15 cellular contexts compared by ENCODE assay signal in genomic region chr6:153059757-153060156, GRCh38. TPM values are rescaled to one million over a fixed set of nuclear protein-coding genes. Genes with fewer than 3 reads are reported as not detected.
A peak's percentile ranks its signal among the peaks of the same experiment; 100 is the strongest.
DNase-seq lines count a peak whose midpoint lies in the region; ATAC-seq, FAIRE-seq and TF ChIP-seq lines count a peak whose summit lies in the region.
"Had no signal": no experiment of that assay in that cellular context is flagged by ENCODE, and none has a peak within 500 bp of the region (broad histone marks: within the 10 kb centered on the region; RNA-seq: fewer than 3 reads in every experiment).

No MANE protein-coding gene starts in this region.

- no TSS peak for BruUV-seq in endothelial cell of umbilical vein (replicated peaks; lab: Mats Ljungman, UMichigan)

- no peak overlapping the region for H3K4me3 ChIP-seq in endothelial cell of umbilical vein (replicated peaks in 1 of 3; ENCODE audit: insufficient read depth in 1 of 3, low read depth in 1 of 3, low read length in 3 of 3)
- H3K4me3 ChIP-seq: SK-N-MC had no signal

- H3K9ac ChIP-seq in endothelial cell of umbilical vein (replicated peaks; ENCODE audit: extremely low read depth, insufficient read depth, low read length), result no peak overlapping the region

- H3K9me3 ChIP-seq in endothelial cell of umbilical vein (replicated peaks; ENCODE audit: control insufficient read depth, insufficient read depth, low read length), result no peaks in the 10 kb centered on the region

- no peaks in the 10 kb centered on the region for H3K27me3 ChIP-seq in endothelial cell of umbilical vein (ENCODE audit: control insufficient read depth in 2 of 2, insufficient read depth in 2 of 2, low read length in 2 of 2)

- H3K4me2 ChIP-seq in endothelial cell of umbilical vein (ENCODE audit: insufficient read depth, low read length), result no peak overlapping the region

- no peak for TF ChIP-seq POLR2A in endothelial cell of umbilical vein (IDR thresholded peaks at IDR 0.05; ENCODE audit: low read depth, low read length)

- DNase-seq in CD1c-positive myeloid dendritic cell (ENCODE audit: extremely low spot score) (peak; percentile 4), NCI-H524 treated with DMSO at 0.1 percent for 48 hours (lab: John Stamatoyannopoulos, UW) (peak; percentile 38), endothelial cell of umbilical vein (ENCODE audit: low read depth, low spot score) (peak; percentile 6), globus pallidus (ENCODE audit: low spot score) (no peak), ureter (ENCODE audit: low spot score) (no peak), GM10266 (ENCODE audit: extremely low spot score) (no peak)
- no peak for DNase-seq in NK-92 treated with Interleukin-12 subunit alpha and Interleukin-12 subunit beta, amount 100 ng/mL, for 24 hours (lab: John Stamatoyannopoulos, UW)
- DNase-seq: activated CD4-positive, alpha-beta T cell treated with anti-CD3 and anti-CD28 coated beads, Interleukin-2, amount 50 U/mL, for 4 hours; activated naive CD4-positive, alpha-beta T cell treated with anti-CD3 and anti-CD28 coated beads for 36 hours; cortex of kidney; DMS153; NCI-H1694 treated with DMSO at 0.1 percent for 48 hours; posterior cingulate gyrus had no signal

- dilution Hi-C loops in endothelial cell of umbilical vein (cut with MboI; ENCODE audit: extremely low pct_ligation_motif_present, low sequenced_read_pairs), result no loop called here

- no peak overlapping the region for H3K27ac ChIP-seq in endothelial cell of umbilical vein (ENCODE audit: insufficient read depth, low read depth, low read length)
- H3K27ac ChIP-seq: SK-N-MC had no signal

- POLR2A ChIA-PET in endothelial cell of umbilical vein (lab: Charles Lee), result no interaction called here

- H4K20me1 ChIP-seq in endothelial cell of umbilical vein (replicated peaks; ENCODE audit: control insufficient read depth, extremely low read depth, insufficient read depth, low read length), result no peaks in the 10 kb centered on the region

- H3K4me1 ChIP-seq in endothelial cell of umbilical vein (ENCODE audit: control insufficient read depth, extremely low read depth, insufficient read depth, low read length), result no peaks in the 10 kb centered on the region

- CTCF ChIA-PET in endothelial cell of umbilical vein (lab: Charles Lee), result interaction anchor here (0.8 to 1.2 kb wide), 3 partner anchors 49 to 51 kb away, joined by 3 to 5 read pairs (median 3); no protein-coding TSS in a partner anchor

- TF ChIP-seq CTCF in endothelial cell of umbilical vein (IDR thresholded peaks at IDR 0.05; ENCODE audit: extremely low read depth in 1 of 2, insufficient read depth in 1 of 2, low read depth in 1 of 2, low read length in 2 of 2) (no peak), GM10266 (IDR thresholded peaks at IDR 0.05; ENCODE audit: control insufficient read depth, insufficient read depth, low read depth, missing control alignments) (no peak)

- no peak for FAIRE-seq in endothelial cell of umbilical vein (lab: Jason Lieb, UNC)

- no peaks in the 10 kb centered on the region for H3K79me2 ChIP-seq in endothelial cell of umbilical vein (ENCODE audit: control insufficient read depth, insufficient read depth, low read length)

- H3K9me1 ChIP-seq in endothelial cell of umbilical vein (replicated peaks; ENCODE audit: control insufficient read depth, extremely low read depth, insufficient read depth, low read length), result no peaks in the 10 kb centered on the region

- H3K36me3 ChIP-seq in endothelial cell of umbilical vein (ENCODE audit: control insufficient read depth in 2 of 2, extremely low read depth in 1 of 2, insufficient read depth in 2 of 2, low read length in 2 of 2), result no peaks in the 10 kb centered on the region

- peak; percentile 62 for ATAC-seq in GM19043 (IDR thresholded peaks at IDR 0.05; ENCODE audit: low read depth, unreplicated experiment)

- intact Hi-C loops in endothelial cell of umbilical vein (cut with micrococcal nuclease), result no loop called here

- H2AFZ ChIP-seq in endothelial cell of umbilical vein (ENCODE audit: low read depth, low read length), result no peak overlapping the region

TF ChIP-seq in endothelial cell of umbilical vein, 7 proteins besides CTCF, POLR2A, EP300 and RAD21:
- TF ChIP-seq EZH2 (IDR thresholded peaks at IDR 0.05; ENCODE audit: borderline replicate concordance, low read depth, low read length, severe bottlenecking) (no peak), MYC (IDR thresholded peaks at IDR 0.05; ENCODE audit: low read depth, low read length) (no peak), FOS (IDR thresholded peaks at IDR 0.05; ENCODE audit: borderline replicate concordance, insufficient read depth, low read length) (no peak)

RNA-seq across cellular contexts. Expression of gene MTRF1L, which starts 57.2 kb away (rescaled TPM):
- total RNA-seq in endothelial cell of umbilical vein, result 27.5 and 31.2 TPM in 2 replicates
- polyA plus RNA-seq in endothelial cell of umbilical vein, result 5.2 and 6.2 TPM in 2 replicates
- 8.3 and 9.1 TPM in 2 replicates for polyA plus RNA-seq in endothelial cell of umbilical vein (2011; cell fraction: cytosol; rRNA removed)
- 20.5 and 32.0 TPM in 2 replicates for polyA plus RNA-seq in endothelial cell of umbilical vein (2011; cell fraction: nucleus; rRNA removed)
- 9.5 and 19.1 TPM in 2 replicates for polyA plus RNA-seq in endothelial cell of umbilical vein (2012)
- polyA minus RNA-seq in endothelial cell of umbilical vein, result 10.5 and 10.9 TPM in 2 replicates
- 8.8 TPM for polyA minus RNA-seq in endothelial cell of umbilical vein (2011; cell fraction: cytosol; rRNA and poly(A)+ RNA removed)
- polyA minus RNA-seq in endothelial cell of umbilical vein (2011; cell fraction: nucleus; rRNA and poly(A)+ RNA removed), result 39.7 and 47.9 TPM in 2 replicates
- 16.0 TPM for total RNA-seq in ureter

Comparison
In these comparisons a context has a peak if more than half of its experiments do, and no peak if none do; other contexts are left out.
1. DNase-seq: peak in CD1c-positive myeloid dendritic cell (single experiment), NCI-H524 treated with DMSO at 0.1 percent for 48 hours (single experiment) and endothelial cell of umbilical vein (single experiment); none in globus pallidus (single experiment), ureter (single experiment), NK-92 treated with Interleukin-12 subunit alpha and Interleukin-12 subunit beta, amount 100 ng/mL, for 24 hours (single experiment) and GM10266 (single experiment).